In genomic region chrX:22196151-22196550, GRCh38 we compare ENCODE assay signal across 20 cellular contexts.
DNase-seq lines count a peak whose midpoint lies in the region; ATAC-seq, FAIRE-seq and TF ChIP-seq lines count a peak whose summit lies in the region.
"Had no signal": no experiment of that assay in that cellular context is flagged by ENCODE, and none has a peak within 500 bp of the region (broad histone marks: within the 10 kb centered on the region; RNA-seq: fewer than 3 reads in every experiment).

No MANE protein-coding gene starts in this region.

- H3K27me3 ChIP-seq in GM23248 (replicated peaks; ENCODE audit: insufficient read depth) (no peaks in the 10 kb centered on the region), adipocyte (replicated peaks; ENCODE audit: control insufficient read depth, insufficient read depth, low read length) (peaks cover 3% of the 10 kb centered on the region)

- DNase-seq in AG20443 (ENCODE audit: low spot score) = peak; percentile 2
- DNase-seq in GM23248 = peak; percentile 61
- DNase-seq in adipocyte (ENCODE audit: low read depth) = peak; percentile 82
- peak; percentile 49 for DNase-seq in fibroblast of the conjunctiva (ENCODE audit: low read depth)
- no peak for DNase-seq in H54 (ENCODE audit: insufficient read length, low spot score)
- no peak for DNase-seq in NCI-H82 (lab: John Stamatoyannopoulos, UW)
- DNase-seq: CD4-positive, alpha-beta T cell; DMS53; Kasumi-1; NCI-H1105 treated with DMSO at 0.1 percent for 48 hours; NCI-H187; NCI-H526 treated with DMSO at 0.1 percent for 48 hours; OCI-M1; SW 1271 had no signal

- H3K4me1 ChIP-seq in GM23248 (ENCODE audit: insufficient read depth) (peaks cover 6% of the 10 kb centered on the region; the same call in 1 of the 2 replicates), adipocyte (ENCODE audit: control insufficient read depth, insufficient read depth, low read length) (no peaks in the 10 kb centered on the region)

- H3K27ac ChIP-seq in GM23248 = no peak overlapping the region
- H3K27ac ChIP-seq: RWPE1 had no signal

- H3K9ac ChIP-seq in GM23248 = no peak overlapping the region
- no peak overlapping the region for H3K9ac ChIP-seq in adipocyte (ENCODE audit: low read length)

- 27 to 30% methylated on average over 1 of the region's 1 CpG for whole genome bisulfite sequencing in GM23248 (ENCODE audit: low coverage in 1 of 2, low lambda C conversion rate in 2 of 2, missing lambda C conversion rate in 2 of 2), 2 experiments

- no peak for FAIRE-seq in H54 (lab: Jason Lieb, UNC)
- FAIRE-seq: GM12878, GM18507, H1 had no signal

- no peaks in the 10 kb centered on the region for H3K79me2 ChIP-seq in GM23248 (ENCODE audit: insufficient read depth)

- H3F3A ChIP-seq in GM23248 (ENCODE audit: insufficient read depth) = no peaks in the 10 kb centered on the region

- H3K36me3 ChIP-seq in GM23248 (ENCODE audit: low read depth) (no peaks in the 10 kb centered on the region), adipocyte (ENCODE audit: control insufficient read depth, insufficient read depth, low read length, severe bottlenecking) (no peaks in the 10 kb centered on the region)

- no peak overlapping the region for H2AFZ ChIP-seq in GM23248

- no peak for TF ChIP-seq POLR2A in H54 (IDR thresholded peaks at IDR 0.05; ENCODE audit: low read depth, low read length)

- in situ Hi-C loops in GM23248 (cut with MboI) = no loop called here

- ATAC-seq in GM18511 (IDR thresholded peaks at IDR 0.05; ENCODE audit: unreplicated experiment) (no peak), GM19452 (IDR thresholded peaks at IDR 0.05; ENCODE audit: unreplicated experiment) (no peak)
- ATAC-seq: GM12878 had no signal

- H3K4me3 ChIP-seq in GM23248 = no peak overlapping the region
- no peak overlapping the region for H3K4me3 ChIP-seq in adipocyte (ENCODE audit: low read length)
- H3K4me3 ChIP-seq: GM12878 had no signal

- H3K4me2 ChIP-seq in GM23248 (ENCODE audit: unreplicated experiment) = no peak overlapping the region

- H3K9me3 ChIP-seq in GM23248 (ENCODE audit: low read depth) (no peaks in the 10 kb centered on the region), adipocyte (ENCODE audit: control insufficient read depth, low read length) (no peaks in the 10 kb centered on the region)

- no peaks in the 10 kb centered on the region for H3K9me2 ChIP-seq in GM23248 (ENCODE audit: insufficient read depth)

- no peaks in the 10 kb centered on the region for H4K20me1 ChIP-seq in GM23248 (ENCODE audit: insufficient read depth)

Comparison
In these comparisons a context has a peak if more than half of its experiments do, and no peak if none do; other contexts are left out.
1. DNase-seq: peak in AG20443 (single experiment), GM23248 (single experiment), adipocyte (single experiment) and fibroblast of the conjunctiva (single experiment); none in H54 (single experiment) and NCI-H82 (single experiment).